Comparison of ENCODE assay signal across 29 cellular contexts in the genomic region with DNA sequence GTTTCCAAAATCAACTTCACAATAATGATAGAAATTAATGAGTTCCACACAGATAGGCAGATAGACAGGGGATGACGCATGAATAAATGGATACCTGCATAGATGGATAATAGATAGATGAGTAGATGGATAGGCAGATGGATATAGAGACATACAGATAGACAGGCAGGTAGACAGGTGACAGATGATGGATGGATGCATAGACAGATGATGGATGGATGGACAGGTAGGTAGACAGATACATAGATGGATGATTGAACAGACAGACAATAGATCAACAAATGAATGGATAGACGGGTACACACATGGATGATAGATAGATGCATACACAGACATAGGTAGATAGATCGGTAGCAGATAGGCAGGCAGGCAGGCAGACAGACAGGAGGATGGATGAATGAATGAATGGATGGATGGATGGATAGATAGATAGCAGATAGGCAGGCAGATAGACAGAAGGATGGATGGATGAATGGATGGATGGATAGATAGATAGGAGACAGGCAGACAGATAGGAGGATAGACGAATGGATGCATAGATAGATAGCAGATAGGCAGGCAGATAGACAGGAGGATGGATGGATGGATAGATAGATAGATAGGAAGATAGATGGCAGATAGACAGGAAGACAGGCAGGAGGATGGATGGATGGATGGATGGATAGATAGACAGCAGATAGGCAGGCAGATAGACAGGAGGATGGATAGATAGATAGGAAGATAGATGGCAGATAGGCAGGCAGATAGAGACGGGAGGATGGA.
"Had no signal": no experiment of that assay in that cellular context is flagged by ENCODE, and none has a peak within 500 bp of the region (broad histone marks: within the 10 kb centered on the region; RNA-seq: fewer than 3 reads in every experiment).

No MANE protein-coding gene starts in this region.

- H3K27ac ChIP-seq: adrenal gland, ascending aorta, breast epithelium, coronary artery, esophagus muscularis mucosa, foreskin keratinocyte, gastrocnemius medialis, heart left ventricle had no signal

- ATAC-seq: activated CD4-positive, CD25-positive, alpha-beta regulatory T cell treated with anti-CD3 and anti-CD28 coated beads, Interleukin-2, amount 50 U/mL, for 24 hours; activated CD8-positive, alpha-beta memory T cell treated with anti-CD3 and anti-CD28 coated beads, Interleukin-2, amount 10 ng/mL, durations not matched to agents 7 days and 5 days; activated CD8-positive, alpha-beta T cell treated with anti-CD3 and anti-CD28 coated beads, Interleukin-2, amount 10 ng/mL, durations not matched to agents 7 days and 5 days; activated naive CD8-positive, alpha-beta T cell treated with anti-CD3 and anti-CD28 coated beads, Interleukin-2, amount 50 U/mL, for 24 hours; effector memory CD8-positive, alpha-beta T cell; foreskin keratinocyte; gastrocnemius medialis; heart left ventricle; T-helper 17 cell had no signal

- H3K4me1 ChIP-seq: ascending aorta, breast epithelium, esophagus muscularis mucosa, foreskin keratinocyte, gastrocnemius medialis, heart left ventricle had no signal

- H3K9me3 ChIP-seq: adrenal gland, ascending aorta, breast epithelium, esophagus muscularis mucosa, gastrocnemius medialis, heart left ventricle had no signal

- H3K4me3 ChIP-seq: adrenal gland, ascending aorta, breast epithelium, coronary artery, esophagus muscularis mucosa, gastrocnemius medialis, heart left ventricle had no signal

- H3K27me3 ChIP-seq: adrenal gland, ascending aorta, foreskin keratinocyte had no signal

- H3K36me3 ChIP-seq: adrenal gland, ascending aorta, breast epithelium, esophagus muscularis mucosa, gastrocnemius medialis, heart left ventricle had no signal

- DNase-seq: activated B cell treated with CpG ODN at 0.5 μM for 24 hours; activated CD4-positive, alpha-beta memory T cell treated with anti-CD3 and anti-CD28 coated beads for 36 hours; activated CD4-positive, alpha-beta T cell treated with anti-CD3 and anti-CD28 coated beads for 48 hours; activated CD8-positive, alpha-beta memory T cell treated with anti-CD3 and anti-CD28 coated beads, Interleukin-2, amount 10 ng/mL, durations not matched to agents 7 days and 5 days; activated CD8-positive, alpha-beta memory T cell treated with anti-CD3 and anti-CD28 coated beads, Interleukin-2, amount 50 U/mL, for 4 hours; activated CD8-positive, alpha-beta T cell treated with anti-CD3 and anti-CD28 coated beads, Interleukin-2, amount 10 ng/mL, durations not matched to agents 7 days and 5 days; activated effector memory CD4-positive, alpha-beta T cell treated with anti-CD3 and anti-CD28 coated beads, Interleukin-2, amount 50 U/mL, for 16 hours; activated naive CD4-positive, alpha-beta T cell treated with anti-CD3 and anti-CD28 coated beads for 36 hours; activated naive CD8-positive, alpha-beta T cell treated with anti-CD3 and anti-CD28 coated beads for 36 hours; activated naive CD8-positive, alpha-beta T cell treated with anti-CD3 and anti-CD28 coated beads, Interleukin-2, amount 50 U/mL, for 24 hours; activated T-cell treated with anti-CD3 and anti-CD28 coated beads, Interleukin-2, amount 50 U/mL, for 1 hour; activated T-cell treated with anti-CD3 and anti-CD28 coated beads, Interleukin-2, amount 50 U/mL, for 48 hours; adrenal gland; amygdala; dermis blood vessel endothelial cell; effector CD4-positive, alpha-beta T cell; effector memory CD8-positive, alpha-beta T cell; erythroblast; foreskin keratinocyte; gastrocnemius medialis; glutamatergic neuron; heart left ventricle; T-helper 17 cell; T1000 had no signal
